ENCODE assay signal across 11 cellular contexts in genomic region chr16:2211923-2212347, GRCh38. TPM values are rescaled to one million over a fixed set of nuclear protein-coding genes. Genes with fewer than 3 reads are reported as not detected.
DNase-seq lines count a peak whose midpoint lies in the region; ATAC-seq and TF ChIP-seq lines count a peak whose summit lies in the region.
"Had no signal": no experiment of that assay in that cellular context is flagged by ENCODE, and none has a peak within 500 bp of the region (broad histone marks: within the 10 kb centered on the region; RNA-seq: fewer than 3 reads in every experiment).

No MANE protein-coding gene starts in this region.

- peaks cover 36% of the 10 kb centered on the region for H3K36me3 Mint-ChIP-seq in stimulated activated naive CD8-positive, alpha-beta T cell treated with anti-CD3 and anti-CD28 coated beads, Interleukin-15, Interleukin-2, amounts not matched to agents 100 ng/mL and 50 ng/mL, for 24 hours (ENCODE audit: low read depth)
- peaks cover 31% of the 10 kb centered on the region for H3K36me3 Mint-ChIP-seq in activated CD8-positive, alpha-beta T cell treated with anti-CD3 and anti-CD28 coated beads, Interleukin-2, amount 10 ng/mL, durations not matched to agents 7 days and 5 days (ENCODE audit: low read depth)

- POLR2A ChIA-PET in activated CD8-positive, alpha-beta T cell treated with anti-CD3 and anti-CD28 coated beads, Interleukin-2, amount 10 ng/mL, durations not matched to agents 7 days and 5 days (lab: Charles Lee) = no interaction called here

- ATAC-seq in stimulated activated naive CD8-positive, alpha-beta T cell treated with anti-CD3 and anti-CD28 coated beads, Interleukin-15, Interleukin-2, amounts not matched to agents 100 U/mL and 50 U/mL, for 24 hours = no peak
- no peak for ATAC-seq in activated CD8-positive, alpha-beta T cell treated with anti-CD3 and anti-CD28 coated beads, Interleukin-2, amount 10 ng/mL, durations not matched to agents 7 days and 5 days
- ATAC-seq in left lung (no peak), GM18870 (IDR thresholded peaks at IDR 0.05; ENCODE audit: unreplicated experiment) (no peak)
- no peak for ATAC-seq in activated CD4-positive, CD25-positive, alpha-beta regulatory T cell treated with anti-CD3 and anti-CD28 coated beads, Interleukin-2, amount 50 U/mL, for 24 hours

- no peaks in the 10 kb centered on the region for H3K9me3 Mint-ChIP-seq in stimulated activated naive CD8-positive, alpha-beta T cell treated with anti-CD3 and anti-CD28 coated beads, Interleukin-15, Interleukin-2, amounts not matched to agents 100 ng/mL and 50 ng/mL, for 24 hours
- no peaks in the 10 kb centered on the region for H3K9me3 Mint-ChIP-seq in activated CD8-positive, alpha-beta T cell treated with anti-CD3 and anti-CD28 coated beads, Interleukin-2, amount 10 ng/mL, durations not matched to agents 7 days and 5 days (ENCODE audit: insufficient read depth)

- H3K4me1 Mint-ChIP-seq in stimulated activated naive CD8-positive, alpha-beta T cell treated with anti-CD3 and anti-CD28 coated beads, Interleukin-15, Interleukin-2, amounts not matched to agents 100 ng/mL and 50 ng/mL, for 24 hours (ENCODE audit: low read depth) = peaks cover 34% of the 10 kb centered on the region
- H3K4me1 Mint-ChIP-seq in activated CD8-positive, alpha-beta T cell treated with anti-CD3 and anti-CD28 coated beads, Interleukin-2, amount 10 ng/mL, durations not matched to agents 7 days and 5 days (ENCODE audit: low read depth) = peaks cover 32% of the 10 kb centered on the region

- DNase-seq in stimulated activated naive CD8-positive, alpha-beta T cell treated with anti-CD3 and anti-CD28 coated beads, Interleukin-15, Interleukin-2, amounts not matched to agents 100 U/mL and 50 U/mL, for 24 hours = no peak
- no peak for DNase-seq in activated CD8-positive, alpha-beta T cell treated with anti-CD3 and anti-CD28 coated beads, Interleukin-2, amount 10 ng/mL, durations not matched to agents 7 days and 5 days
- no peak for DNase-seq in left lung
- no peak for DNase-seq in OCI-M1 (lab: John Stamatoyannopoulos, UW)
- DNase-seq in KBM-7 = no peak
- DNase-seq: effector memory CD4-positive, alpha-beta T cell; NCI-H69; T1000 had no signal

- intact Hi-C loops in left lung (cut with DNase I) = no loop called here

- no peak overlapping the region for H3K4me3 ChIP-seq in left lung

- peak overlapping the region; percentile 58 for H3K27ac Mint-ChIP-seq in stimulated activated naive CD8-positive, alpha-beta T cell treated with anti-CD3 and anti-CD28 coated beads, Interleukin-15, Interleukin-2, amounts not matched to agents 100 ng/mL and 50 ng/mL, for 24 hours
- peak overlapping the region; percentile 57 for H3K27ac Mint-ChIP-seq in activated CD8-positive, alpha-beta T cell treated with anti-CD3 and anti-CD28 coated beads, Interleukin-2, amount 10 ng/mL, durations not matched to agents 7 days and 5 days

- H3K4me3 Mint-ChIP-seq in stimulated activated naive CD8-positive, alpha-beta T cell treated with anti-CD3 and anti-CD28 coated beads, Interleukin-15, Interleukin-2, amounts not matched to agents 100 ng/mL and 50 ng/mL, for 24 hours = peak overlapping the region; percentile 86
- H3K4me3 Mint-ChIP-seq in activated CD8-positive, alpha-beta T cell treated with anti-CD3 and anti-CD28 coated beads, Interleukin-2, amount 10 ng/mL, durations not matched to agents 7 days and 5 days = peak overlapping the region; percentile 52

- H3K9me3 ChIP-seq in left lung = no peaks in the 10 kb centered on the region

- TF ChIP-seq CTCF in left lung (IDR thresholded peaks at IDR 0.05) = no peak

- peaks cover 0 to 55% of the 10 kb centered on the region in 2 donors for H3K36me3 ChIP-seq in left lung

- peak overlapping the region; percentile 8 to 68 for H3K27ac ChIP-seq in left lung

- no peaks in the 10 kb centered on the region for H3K27me3 ChIP-seq in left lung

- in situ Hi-C loops in KBM-7 (cut with MboI; ENCODE audit: low pct_unique_long_range_greater_than_20kb, low sequenced_read_pairs) = loop anchor here (10.0 kb wide), 1 partner anchor 57 kb away; the partner anchor contains the start of gene TRAF7

- peaks cover 21 to 47% of the 10 kb centered on the region in 2 donors for H3K4me1 ChIP-seq in left lung

- CTCF ChIA-PET in activated CD8-positive, alpha-beta T cell treated with anti-CD3 and anti-CD28 coated beads, Interleukin-2, amount 10 ng/mL, durations not matched to agents 7 days and 5 days (lab: Charles Lee) = no interaction called here

- no peaks in the 10 kb centered on the region for H3K27me3 Mint-ChIP-seq in stimulated activated naive CD8-positive, alpha-beta T cell treated with anti-CD3 and anti-CD28 coated beads, Interleukin-15, Interleukin-2, amounts not matched to agents 100 ng/mL and 50 ng/mL, for 24 hours
- H3K27me3 Mint-ChIP-seq in activated CD8-positive, alpha-beta T cell treated with anti-CD3 and anti-CD28 coated beads, Interleukin-2, amount 10 ng/mL, durations not matched to agents 7 days and 5 days (ENCODE audit: low read depth) = no peaks in the 10 kb centered on the region

RNA-seq across cellular contexts. Expression of gene BRICD5, which starts 1.3 kb away (rescaled TPM):
- total RNA-seq in activated CD8-positive, alpha-beta T cell treated with anti-CD3 and anti-CD28 coated beads, Interleukin-2, amount 10 ng/mL, durations not matched to agents 7 days and 5 days = 10 to 100 TPM; 14.8 to 15.0 TPM
- total RNA-seq in left lung = 10 to 100 TPM in 1 of 2 donors, 1 to 10 TPM in 1; 6.7 to 15.3 TPM

RNA-seq across cellular contexts. Expression of gene PGP, which starts 2.7 kb away (rescaled TPM):
- 10 to 100 TPM; 28.5 to 29.0 TPM for total RNA-seq in activated CD8-positive, alpha-beta T cell treated with anti-CD3 and anti-CD28 coated beads, Interleukin-2, amount 10 ng/mL, durations not matched to agents 7 days and 5 days
- total RNA-seq in left lung = 10 to 100 TPM; 14.4 to 24.4 TPM

RNA-seq across cellular contexts. Expression of gene MLST8, which starts 6.7 kb away (rescaled TPM):
- 10 to 100 TPM; 34.5 to 37.8 TPM for total RNA-seq in activated CD8-positive, alpha-beta T cell treated with anti-CD3 and anti-CD28 coated beads, Interleukin-2, amount 10 ng/mL, durations not matched to agents 7 days and 5 days
- 10 to 100 TPM; 32.1 to 39.0 TPM for total RNA-seq in left lung

RNA-seq across cellular contexts. Expression of gene E4F1, which starts 11.5 kb away (rescaled TPM):
- total RNA-seq in activated CD8-positive, alpha-beta T cell treated with anti-CD3 and anti-CD28 coated beads, Interleukin-2, amount 10 ng/mL, durations not matched to agents 7 days and 5 days = 10 to 100 TPM; 33.8 to 34.3 TPM
- total RNA-seq in left lung = 10 to 100 TPM; 16.4 to 22.6 TPM

RNA-seq across cellular contexts. Expression of gene CASKIN1, which starts 15.5 kb away (rescaled TPM):
- total RNA-seq in activated CD8-positive, alpha-beta T cell treated with anti-CD3 and anti-CD28 coated beads, Interleukin-2, amount 10 ng/mL, durations not matched to agents 7 days and 5 days = under 1 TPM; 0.05 to 0.63 TPM
- total RNA-seq in left lung = under 1 TPM; 0.05 to 0.06 TPM
